In the genomic region with DNA sequence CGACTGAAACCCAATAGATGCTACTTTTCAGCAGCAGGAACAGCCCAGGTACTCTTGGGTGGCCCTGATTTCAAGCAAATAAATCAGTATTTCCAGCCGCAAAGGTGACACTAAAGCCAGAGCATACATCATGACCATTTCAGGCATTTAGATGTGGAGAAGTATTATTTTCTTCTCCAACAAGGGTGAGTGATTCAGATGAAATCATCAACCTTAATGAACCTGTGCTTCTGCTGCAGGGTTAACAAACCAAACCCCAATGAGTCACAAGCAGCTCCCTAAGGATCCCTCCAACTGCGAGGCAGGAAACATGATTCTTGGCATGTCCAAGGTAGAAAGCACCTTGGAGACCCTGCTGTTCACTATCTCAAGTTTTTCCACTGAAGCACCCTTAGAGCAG, we compare ENCODE assay signal across 14 cellular contexts. TPM values are rescaled to one million over a fixed set of nuclear protein-coding genes. Genes with fewer than 3 reads are reported as not detected.
DNase-seq lines count a peak whose midpoint lies in the region; ATAC-seq and TF ChIP-seq lines count a peak whose summit lies in the region.
"Had no signal": no experiment of that assay in that cellular context is flagged by ENCODE, and none has a peak within 500 bp of the region (broad histone marks: within the 10 kb centered on the region; RNA-seq: fewer than 3 reads in every experiment).

No MANE protein-coding gene starts in this region.

- intact Hi-C loops in head of caudate nucleus (cut with DNase I), result no loop called here

- H3K4me1 Mint-ChIP-seq in mesothelial cell of epicardium, result peaks cover 68% of the 10 kb centered on the region
- H3K4me1 Mint-ChIP-seq in stimulated activated naive B cell treated with anti-CD40 and anti-IgM and Interleukin-4, amounts not matched to agents 10 μg/mL and 1 μg/mL and 100 μg/mL, for 72 hours, result peaks cover 41 to 51% of the 10 kb centered on the region in 2 donors

- no peaks in the 10 kb centered on the region for H3K27me3 Mint-ChIP-seq in mesothelial cell of epicardium (ENCODE audit: low read depth)
- H3K27me3 Mint-ChIP-seq in stimulated activated naive B cell treated with anti-CD40 and anti-IgM and Interleukin-4, amounts not matched to agents 10 μg/mL and 1 μg/mL and 100 μg/mL, for 72 hours, result no peaks in the 10 kb centered on the region
- H3K27me3 Mint-ChIP-seq: CD8-positive, alpha-beta memory T cell had no signal

- no peak for TF ChIP-seq CTCF in choroid plexus epithelial cell (conservative IDR thresholded peaks at IDR 0.05; ENCODE audit: low read depth, low read length)
- TF ChIP-seq CTCF in mesothelial cell of epicardium (IDR thresholded peaks at IDR 0.05; ENCODE audit: unreplicated experiment), result no peak

- no peak for ATAC-seq in HG03521 (IDR thresholded peaks at IDR 0.05; ENCODE audit: unreplicated experiment)
- ATAC-seq in stimulated activated naive B cell treated with anti-CD40 and anti-IgM and Interleukin-4, amounts not matched to agents 10 μg/mL and 1 μg/mL and 100 μg/mL, for 72 hours (replicated peaks), result no peak
- ATAC-seq: Right ventricle myocardium inferior, sciatic nerve had no signal

- H3K4me3 ChIP-seq in choroid plexus epithelial cell (ENCODE audit: low read depth, low read length), result no peak overlapping the region

- DNase-seq in ACHN (peak; percentile 67), M059J (ENCODE audit: low read depth) (peak; percentile 94), choroid plexus epithelial cell (ENCODE audit: low read depth) (peak; percentile 72), mesothelial cell of epicardium (ENCODE audit: low spot score in 2 of 2, unreplicated experiment in 2 of 2) (no peak), head of caudate nucleus (no peak), NCI-H1105 (lab: John Stamatoyannopoulos, UW) (no peak)
- no peak for DNase-seq in stimulated activated naive B cell treated with anti-CD40 and anti-IgM and Interleukin-4, amounts not matched to agents 10 μg/mL and 1 μg/mL and 100 μg/mL, for 72 hours
- DNase-seq: activated CD4-positive, alpha-beta T cell treated with anti-CD3 and anti-CD28 coated beads for 4 hours; CD8-positive, alpha-beta memory T cell; cerebellar nuclear complex; NCI-H1930 had no signal

- H3K9me3 Mint-ChIP-seq in mesothelial cell of epicardium, result no peaks in the 10 kb centered on the region
- peaks cover 0 to 2% of the 10 kb centered on the region in 2 donors for H3K9me3 Mint-ChIP-seq in stimulated activated naive B cell treated with anti-CD40 and anti-IgM and Interleukin-4, amounts not matched to agents 10 μg/mL and 1 μg/mL and 100 μg/mL, for 72 hours
- H3K9me3 Mint-ChIP-seq: CD8-positive, alpha-beta memory T cell had no signal

- H3K4me3 Mint-ChIP-seq in mesothelial cell of epicardium, result no peak overlapping the region
- H3K4me3 Mint-ChIP-seq in stimulated activated naive B cell treated with anti-CD40 and anti-IgM and Interleukin-4, amounts not matched to agents 10 μg/mL and 1 μg/mL and 100 μg/mL, for 72 hours, result no peak overlapping the region
- H3K4me3 Mint-ChIP-seq: CD8-positive, alpha-beta memory T cell had no signal

- in situ Hi-C loops in ACHN (cut with HindIII; ENCODE audit: low pct_ligation_motif_present, low pct_unique_long_range_greater_than_20kb, low sequenced_read_pairs), result no loop called here

- H3K36me3 Mint-ChIP-seq in mesothelial cell of epicardium, result no peaks in the 10 kb centered on the region
- peaks cover 3 to 5% of the 10 kb centered on the region in 2 donors for H3K36me3 Mint-ChIP-seq in stimulated activated naive B cell treated with anti-CD40 and anti-IgM and Interleukin-4, amounts not matched to agents 10 μg/mL and 1 μg/mL and 100 μg/mL, for 72 hours

- H3K27ac Mint-ChIP-seq in mesothelial cell of epicardium, result peak overlapping the region; percentile 28
- H3K27ac Mint-ChIP-seq in stimulated activated naive B cell treated with anti-CD40 and anti-IgM and Interleukin-4, amounts not matched to agents 10 μg/mL and 1 μg/mL and 100 μg/mL, for 72 hours, result no peak overlapping the region

RNA-seq across cellular contexts. Expression of a gene that starts 32.7 kb away (rescaled TPM):
- 57.2 and 72.8 TPM in 2 replicates for total RNA-seq in M059J (2014; rRNA removed; shearing (Covaris generic))
- total RNA-seq in mesothelial cell of epicardium, result 71.8 to 78.9 TPM (median 76.9 TPM) in 3 replicates

Comparison
In these comparisons a context has a peak if more than half of its experiments do, and no peak if none do; other contexts are left out.
1. DNase-seq: peak in ACHN (single experiment), M059J (single experiment) and choroid plexus epithelial cell (single experiment); none in mesothelial cell of epicardium (0 of 2), head of caudate nucleus (0 of 42), NCI-H1105 (single experiment) and stimulated activated naive B cell treated with anti-CD40 and anti-IgM and Interleukin-4, amounts not matched to agents 10 μg/mL and 1 μg/mL and 100 μg/mL, for 72 hours (single experiment).